ENCODE assay signal across 8 cellular contexts in genomic region chr1:26234644-26235384, GRCh38. TPM values are rescaled to one million over a fixed set of nuclear protein-coding genes. Genes with fewer than 3 reads are reported as not detected.
DNase-seq lines count a peak whose midpoint lies in the region; ATAC-seq, FAIRE-seq and TF ChIP-seq lines count a peak whose summit lies in the region.

No MANE protein-coding gene starts in this region.

- intact Hi-C loops in heart left ventricle (cut with DNase I), result loop anchor here in 9 of 10 donors (2.0 to 10.0 kb wide), 9 partner anchors 66 to 200 kb away; partner anchors contain the start of genes C1orf232 (in 4 of the 9), PDIK1L (in 4 of the 9) and ZNF593 (in 4 of the 9)
- intact Hi-C loops in Right ventricle myocardium inferior (cut with DNase I), result loop anchor here (1.0 to 5.0 kb wide), 6 partner anchors 20 to 198 kb away; partner anchors contain the start of genes C1orf232, PDIK1L and ZNF593

- H3K4me1 ChIP-seq in heart left ventricle (peaks cover 0 to 36% (median 13%) of the 10 kb centered on the region in 12 donors), foreskin keratinocyte (peaks cover 7% of the 10 kb centered on the region)

- peak in 1 of 5 donors; percentile 31 for DNase-seq in heart left ventricle
- no peak for DNase-seq in Right ventricle myocardium inferior (ENCODE audit: missing footprints)
- DNase-seq in HT-29 (ENCODE audit: low spot score), result peak; percentile 67
- DNase-seq in activated CD4-positive, alpha-beta memory T cell treated with anti-CD3 and anti-CD28 coated beads, Interleukin-2, amount 10 ng/mL, durations not matched to agents 7 days and 5 days, result peak; percentile 31
- peak in 1 of 2 donors; percentile 37 for DNase-seq in foreskin keratinocyte
- no peak for DNase-seq in osteocyte (ENCODE audit: extremely low spot score, unreplicated experiment)
- DNase-seq in frontal cortex (ENCODE audit: low spot score in 2 of 2), result no peak
- no peak for DNase-seq in NCI-H226

- peaks cover 27% of the 10 kb centered on the region for H3K36me3 Mint-ChIP-seq in activated CD4-positive, alpha-beta memory T cell treated with anti-CD3 and anti-CD28 coated beads, Interleukin-2, amount 10 ng/mL, durations not matched to agents 7 days and 5 days (ENCODE audit: low read depth)
- H3K36me3 Mint-ChIP-seq in osteocyte (ENCODE audit: unreplicated experiment), result no peaks in the 10 kb centered on the region

- no peaks in the 10 kb centered on the region for H3K9me3 Mint-ChIP-seq in activated CD4-positive, alpha-beta memory T cell treated with anti-CD3 and anti-CD28 coated beads, Interleukin-2, amount 10 ng/mL, durations not matched to agents 7 days and 5 days
- no peaks in the 10 kb centered on the region for H3K9me3 Mint-ChIP-seq in osteocyte (ENCODE audit: unreplicated experiment)

- H3K27ac ChIP-seq in heart left ventricle (peak overlapping the region; percentile 5 to 96 (median 93)), foreskin keratinocyte (peak overlapping the region; percentile 56)

- peak in 1 of 4 donors; percentile 1 for ATAC-seq in heart left ventricle
- no peak for ATAC-seq in Right ventricle myocardium inferior
- ATAC-seq in foreskin keratinocyte, result no peak

- TF ChIP-seq CTCF in heart left ventricle (IDR thresholded peaks at IDR 0.05) (no peak), foreskin keratinocyte (conservative IDR thresholded peaks at IDR 0.05) (peak; percentile 31), osteocyte (IDR thresholded peaks at IDR 0.05) (no peak)

- peak overlapping the region; percentile 96 for H3K4me3 Mint-ChIP-seq in activated CD4-positive, alpha-beta memory T cell treated with anti-CD3 and anti-CD28 coated beads, Interleukin-2, amount 10 ng/mL, durations not matched to agents 7 days and 5 days
- peak overlapping the region; percentile 90 for H3K4me3 Mint-ChIP-seq in osteocyte (ENCODE audit: unreplicated experiment)

- H3K36me3 ChIP-seq in heart left ventricle, result peaks cover 0 to 3% (median 0%) of the 10 kb centered on the region in 9 donors

- H3K27me3 Mint-ChIP-seq in activated CD4-positive, alpha-beta memory T cell treated with anti-CD3 and anti-CD28 coated beads, Interleukin-2, amount 10 ng/mL, durations not matched to agents 7 days and 5 days, result no peaks in the 10 kb centered on the region
- no peaks in the 10 kb centered on the region for H3K27me3 Mint-ChIP-seq in osteocyte (ENCODE audit: unreplicated experiment)

- CTCF ChIA-PET in activated CD4-positive, alpha-beta memory T cell treated with anti-CD3 and anti-CD28 coated beads, Interleukin-2, amount 10 ng/mL, durations not matched to agents 7 days and 5 days (lab: Charles Lee), result interaction anchor here (0.5 to 6.0 kb wide), 87 partner anchors 8 to 566 kb away, joined by 3 to 114 read pairs (median 5); partner anchors contain the start of genes C1orf232, CATSPER4, CD52 and CNKSR1

- no peak for FAIRE-seq in frontal cortex (lab: Jason Lieb, UNC)

- H3K27me3 ChIP-seq in heart left ventricle (no peaks in the 10 kb centered on the region), foreskin keratinocyte (no peaks in the 10 kb centered on the region)

- POLR2A ChIA-PET in activated CD4-positive, alpha-beta memory T cell treated with anti-CD3 and anti-CD28 coated beads, Interleukin-2, amount 10 ng/mL, durations not matched to agents 7 days and 5 days (lab: Charles Lee), result interaction anchor here (0.6 to 3.9 kb wide), 39 partner anchors 12 to 1002 kb away, joined by 3 to 46 read pairs (median 5); partner anchors contain the start of genes C1orf232, CNKSR1, DHDDS and PDIK1L

- H3K4me1 Mint-ChIP-seq in activated CD4-positive, alpha-beta memory T cell treated with anti-CD3 and anti-CD28 coated beads, Interleukin-2, amount 10 ng/mL, durations not matched to agents 7 days and 5 days, result peaks cover 40% of the 10 kb centered on the region
- peaks cover 40% of the 10 kb centered on the region for H3K4me1 Mint-ChIP-seq in osteocyte (ENCODE audit: unreplicated experiment)

- H3K4me3 ChIP-seq in heart left ventricle, result peak overlapping the region; percentile 48 to 90 (median 78)

- TF ChIP-seq POLR2A in heart left ventricle (IDR thresholded peaks at IDR 0.05), result no peak

- no peaks in the 10 kb centered on the region for H3K9me3 ChIP-seq in heart left ventricle

- H3K27ac Mint-ChIP-seq in activated CD4-positive, alpha-beta memory T cell treated with anti-CD3 and anti-CD28 coated beads, Interleukin-2, amount 10 ng/mL, durations not matched to agents 7 days and 5 days, result peak overlapping the region; percentile 87
- peak overlapping the region; percentile 97 for H3K27ac Mint-ChIP-seq in osteocyte (ENCODE audit: unreplicated experiment)

- 3 to 5% (median 4%) methylated on average over 30 of the region's 30 CpGs for WGBS in heart left ventricle, 4 donors

RNA-seq across cellular contexts. Expression of gene CEP85, which starts 0.8 kb away (rescaled TPM):
- total RNA-seq in heart left ventricle, result 100 to 1,000 TPM in 2 of 9 donors, 10 to 100 TPM in 7; 28.6 to 180 (median 48.7) TPM
- 10 to 100 TPM; 13.4 to 22.7 TPM for polyA plus RNA-seq in heart left ventricle
- 73.6 TPM for total RNA-seq in Right ventricle myocardium inferior
- 25.8 and 27.0 TPM in 2 replicates for total RNA-seq in HT-29 (2014; rRNA removed; shearing (Covaris generic))
- total RNA-seq in activated CD4-positive, alpha-beta memory T cell treated with anti-CD3 and anti-CD28 coated beads, Interleukin-2, amount 10 ng/mL, durations not matched to agents 7 days and 5 days, result 10 to 100 TPM; 35.5 to 37.7 TPM
- 18.9 and 22.2 TPM in 2 replicates for total RNA-seq in foreskin keratinocyte
- 9.7 and 12.0 TPM in 2 replicates for polyA plus RNA-seq in foreskin keratinocyte
- 16.5 and 17.7 TPM in 2 replicates for total RNA-seq in osteocyte
- 12.2 TPM for total RNA-seq in frontal cortex

RNA-seq across cellular contexts. Expression of gene CATSPER4, which starts 44.4 kb away (rescaled TPM):
- total RNA-seq in heart left ventricle, result not detected
- polyA plus RNA-seq in heart left ventricle, result not detected
- not detected for total RNA-seq in Right ventricle myocardium inferior
- not detected in 2 replicates for total RNA-seq in HT-29 (2014; rRNA removed; shearing (Covaris generic))
- not detected for total RNA-seq in activated CD4-positive, alpha-beta memory T cell treated with anti-CD3 and anti-CD28 coated beads, Interleukin-2, amount 10 ng/mL, durations not matched to agents 7 days and 5 days
- total RNA-seq in foreskin keratinocyte, result not detected in 2 replicates
- not detected in 2 replicates for polyA plus RNA-seq in foreskin keratinocyte
- total RNA-seq in osteocyte, result not detected in 2 replicates
- not detected for total RNA-seq in frontal cortex

RNA-seq across cellular contexts. Expression of gene SH3BGRL3, which starts 45.1 kb away (rescaled TPM):
- total RNA-seq in heart left ventricle, result 100 to 1,000 TPM in 1 of 9 donors, 10 to 100 TPM in 8; 22.4 to 234 (median 40.0) TPM
- 100 to 1,000 TPM in 1 of 2 donors, 10 to 100 TPM in 1; 43.8 to 119 TPM for polyA plus RNA-seq in heart left ventricle
- 50.5 TPM for total RNA-seq in Right ventricle myocardium inferior
- total RNA-seq in HT-29 (2014; rRNA removed; shearing (Covaris generic)), result 172 and 198 TPM in 2 replicates
- 100 to 1,000 TPM; 662 to 665 TPM for total RNA-seq in activated CD4-positive, alpha-beta memory T cell treated with anti-CD3 and anti-CD28 coated beads, Interleukin-2, amount 10 ng/mL, durations not matched to agents 7 days and 5 days
- 194 and 196 TPM in 2 replicates for total RNA-seq in foreskin keratinocyte
- polyA plus RNA-seq in foreskin keratinocyte, result 543 and 549 TPM in 2 replicates
- total RNA-seq in osteocyte, result 138 and 140 TPM in 2 replicates
- total RNA-seq in frontal cortex, result 11.8 TPM

RNA-seq across cellular contexts. Expression of gene CNKSR1, which starts 57.5 kb away (rescaled TPM):
- total RNA-seq in heart left ventricle (1 to 10 TPM in 7 of 9 donors, under 1 TPM in 1, not detected in 1; 0.60 to 3.4 (median 1.4) TPM), Right ventricle myocardium inferior (1.8 TPM), foreskin keratinocyte (14.7 and 19.1 TPM in 2 replicates), osteocyte (0.89 and 1.1 TPM in 2 replicates), frontal cortex (3.3 TPM)
- polyA plus RNA-seq in heart left ventricle (1 to 10 TPM in 1 of 2 donors, under 1 TPM in 1; 0.80 to 1.6 TPM), foreskin keratinocyte (20.3 and 20.7 TPM in 2 replicates)
- total RNA-seq in HT-29 (2014; rRNA removed; shearing (Covaris generic)), result 39.9 and 40.4 TPM in 2 replicates
- 1 to 10 TPM; 1.8 to 5.3 TPM for total RNA-seq in activated CD4-positive, alpha-beta memory T cell treated with anti-CD3 and anti-CD28 coated beads, Interleukin-2, amount 10 ng/mL, durations not matched to agents 7 days and 5 days

Comparison
In these comparisons a context has a peak if more than half of its experiments do, and no peak if none do; other contexts are left out.
1. DNase-seq: peak in HT-29 (single experiment) and activated CD4-positive, alpha-beta memory T cell treated with anti-CD3 and anti-CD28 coated beads, Interleukin-2, amount 10 ng/mL, durations not matched to agents 7 days and 5 days (single experiment); none in Right ventricle myocardium inferior (single experiment), osteocyte (single experiment), frontal cortex (0 of 2) and NCI-H226 (single experiment).